Comparison of ENCODE assay signal across 8 cellular contexts in the genomic region with DNA sequence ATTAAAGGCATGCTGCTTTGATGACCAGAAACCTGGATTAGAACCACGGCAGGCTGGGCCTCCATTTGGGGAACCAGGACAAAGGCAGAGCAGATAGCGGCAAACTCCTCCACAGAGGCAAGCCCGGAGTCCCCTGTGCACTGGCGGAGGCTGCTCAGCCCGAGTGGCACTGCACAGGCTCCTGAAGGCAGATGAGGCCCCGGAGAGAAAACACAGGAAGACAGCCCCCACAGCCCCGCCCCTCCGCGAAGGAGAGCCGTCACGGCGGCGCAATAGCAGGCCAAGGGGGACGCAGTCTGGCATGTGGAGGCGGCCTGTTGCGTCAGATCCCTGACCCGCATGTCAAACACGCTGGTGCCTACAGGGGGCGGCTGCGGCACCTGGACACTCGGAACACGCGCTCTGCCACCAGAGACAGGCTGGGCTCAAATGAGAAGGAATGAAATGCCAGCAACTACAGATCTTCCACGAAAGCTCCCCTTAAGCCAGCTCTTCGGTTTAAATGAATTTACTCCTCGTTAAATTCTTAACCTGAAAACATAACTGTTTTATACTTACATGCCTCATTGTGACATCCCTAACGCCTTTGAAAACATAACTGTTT.
DNase-seq lines count a peak whose midpoint lies in the region; FAIRE-seq and TF ChIP-seq lines count a peak whose summit lies in the region.

No MANE protein-coding gene starts in this region.

- TF ChIP-seq POLR2A in GM12892 (IDR thresholded peaks at IDR 0.05; ENCODE audit: low read depth, low read length) = no peak

- no peak overlapping the region for H3K4me3 ChIP-seq in epithelial cell of esophagus (ENCODE audit: low read length)

- TF ChIP-seq CTCF in epithelial cell of esophagus (IDR thresholded peaks at IDR 0.05; ENCODE audit: insufficient read depth, low read depth, low read length, missing control alignments) = peak; percentile 48

- peak; percentile 46 for FAIRE-seq in GM12892 (lab: Jason Lieb, UNC)

- DNase-seq in GM12892 (ENCODE audit: insufficient read length) = peak; percentile 88
- DNase-seq in NCI-H82 treated with DMSO at 0.1 percent for 48 hours (lab: John Stamatoyannopoulos, UW; ENCODE audit: unreplicated experiment) = peak; percentile 76
- DNase-seq in activated T-cell treated with anti-CD3 and anti-CD28 coated beads for 4 hours = peak; percentile 62
- peak; percentile 61 for DNase-seq in epithelial cell of esophagus (ENCODE audit: low read depth)
- peak; percentile 83 for DNase-seq in mucosa of gallbladder (ENCODE audit: low spot score)
- DNase-seq in stimulated activated CD8-positive, alpha-beta memory T cell treated with anti-CD3 and anti-CD28 coated beads, Interleukin-7, amount 100 ng/mL, for 4 hours (ENCODE audit: low read depth in 2 of 2) = peak; percentile 62 to 63
- no peak for DNase-seq in KG1 (lab: John Stamatoyannopoulos, UW)
- no peak for DNase-seq in NCI-H774 (lab: John Stamatoyannopoulos, UW)

Comparison
In these comparisons a context has a peak if more than half of its experiments do, and no peak if none do; other contexts are left out.
1. DNase-seq: peak in GM12892 (single experiment), NCI-H82 treated with DMSO at 0.1 percent for 48 hours (single experiment), activated T-cell treated with anti-CD3 and anti-CD28 coated beads for 4 hours (single experiment), epithelial cell of esophagus (single experiment), mucosa of gallbladder (single experiment) and stimulated activated CD8-positive, alpha-beta memory T cell treated with anti-CD3 and anti-CD28 coated beads, Interleukin-7, amount 100 ng/mL, for 4 hours (2 of 2); none in KG1 (single experiment) and NCI-H774 (single experiment).